ENCODE assay signal across 8 cellular contexts in genomic region chr13:67466569-67466968, GRCh38.
"Had no signal": no experiment of that assay in that cellular context is flagged by ENCODE, and none has a peak within 500 bp of the region (broad histone marks: within the 10 kb centered on the region; RNA-seq: fewer than 3 reads in every experiment).

No MANE protein-coding gene starts in this region.

- ATAC-seq: K562 had no signal

- H3K4me3 ChIP-seq: K562 had no signal

- H3K4me3 Mint-ChIP-seq: H9 had no signal

- FAIRE-seq: H54, HTR-8/SVneo, K562 had no signal

- DNase-seq: GOT3, H9, HCEC 1CT, IMR-90, KG1 had no signal
